ENCODE assay signal across 1 cellular context in genomic region chr7:149013876-149014275, GRCh38.
TF ChIP-seq lines count a peak whose summit lies in the region.

No MANE protein-coding gene starts in this region.

TF ChIP-seq in IMR-90, 13 proteins besides CTCF, POLR2A, EP300 and RAD21:
- no peak for TF ChIP-seq RCOR1 (IDR thresholded peaks at IDR 0.05; ENCODE audit: insufficient replicate concordance, low read length)
- TF ChIP-seq, protein P1, sequence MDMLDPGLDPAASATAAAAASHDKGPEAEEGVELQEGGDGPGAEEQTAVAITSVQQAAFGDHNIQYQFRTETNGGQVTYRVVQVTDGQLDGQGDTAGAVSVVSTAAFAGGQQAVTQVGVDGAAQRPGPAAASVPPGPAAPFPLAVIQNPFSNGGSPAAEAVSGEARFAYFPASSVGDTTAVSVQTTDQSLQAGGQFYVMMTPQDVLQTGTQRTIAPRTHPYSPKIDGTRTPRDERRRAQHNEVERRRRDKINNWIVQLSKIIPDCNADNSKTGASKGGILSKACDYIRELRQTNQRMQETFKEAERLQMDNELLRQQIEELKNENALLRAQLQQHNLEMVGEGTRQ (IDR thresholded peaks at IDR 0.05; ENCODE audit: low read depth, low read length), result no peak
- no peak for TF ChIP-seq MAZ (IDR thresholded peaks at IDR 0.05; ENCODE audit: borderline replicate concordance, low read depth, low read length)
- no peak for TF ChIP-seq SMC3 (IDR thresholded peaks at IDR 0.05; ENCODE audit: low read depth, low read length)
- no peak for TF ChIP-seq MXI1 (IDR thresholded peaks at IDR 0.05; ENCODE audit: borderline replicate concordance, low read depth, low read length)
- no peak for TF ChIP-seq NFE2L2 (IDR thresholded peaks at IDR 0.05; ENCODE audit: low read depth, low read length)
- TF ChIP-seq CHD1 (IDR thresholded peaks at IDR 0.05; ENCODE audit: low read depth, low read length), result no peak
- no peak for TF ChIP-seq MAFK (IDR thresholded peaks at IDR 0.05; ENCODE audit: low read depth, low read length)
- TF ChIP-seq CEBPB (IDR thresholded peaks at IDR 0.05; ENCODE audit: low read depth, low read length), result no peak
- no peak for TF ChIP-seq BHLHE40 (IDR thresholded peaks at IDR 0.05; ENCODE audit: low read depth, low read length)
- TF ChIP-seq, protein P2, sequence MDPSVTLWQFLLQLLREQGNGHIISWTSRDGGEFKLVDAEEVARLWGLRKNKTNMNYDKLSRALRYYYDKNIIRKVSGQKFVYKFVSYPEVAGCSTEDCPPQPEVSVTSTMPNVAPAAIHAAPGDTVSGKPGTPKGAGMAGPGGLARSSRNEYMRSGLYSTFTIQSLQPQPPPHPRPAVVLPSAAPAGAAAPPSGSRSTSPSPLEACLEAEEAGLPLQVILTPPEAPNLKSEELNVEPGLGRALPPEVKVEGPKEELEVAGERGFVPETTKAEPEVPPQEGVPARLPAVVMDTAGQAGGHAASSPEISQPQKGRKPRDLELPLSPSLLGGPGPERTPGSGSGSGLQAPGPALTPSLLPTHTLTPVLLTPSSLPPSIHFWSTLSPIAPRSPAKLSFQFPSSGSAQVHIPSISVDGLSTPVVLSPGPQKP (IDR thresholded peaks at IDR 0.05; ENCODE audit: borderline replicate concordance, low read depth, low read length), result no peak
- no peak for TF ChIP-seq RFX5 (IDR thresholded peaks at IDR 0.05; ENCODE audit: low read depth, low read length)
- no peak for TF ChIP-seq FOS (IDR thresholded peaks at IDR 0.05; ENCODE audit: low read depth, low read length)
